Comparison of ENCODE assay signal across 1 cellular context in the genomic region with DNA sequence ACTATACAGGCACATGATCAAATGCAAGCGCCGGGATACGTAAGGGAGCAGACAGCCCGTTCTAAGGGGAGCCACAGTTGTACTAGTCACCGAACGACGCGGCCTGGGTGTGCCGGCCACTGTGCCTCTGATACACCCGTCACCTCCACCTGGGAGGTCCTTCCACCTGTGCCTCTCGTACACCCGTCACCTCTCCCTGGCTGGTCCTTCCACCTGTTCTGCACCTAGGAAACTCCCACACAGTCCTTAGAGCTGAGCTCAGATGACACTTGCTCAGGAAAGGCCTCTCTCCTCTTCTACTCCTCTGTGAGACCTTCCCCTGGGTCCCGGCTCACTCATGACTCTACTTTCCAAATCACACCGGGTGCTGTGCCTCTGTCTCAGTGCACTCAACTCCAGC.
A peak's percentile ranks its signal among the peaks of the same experiment; 100 is the strongest.
TF ChIP-seq lines count a peak whose summit lies in the region.

No MANE protein-coding gene starts in this region.

TF ChIP-seq in K562, 482 proteins besides CTCF, POLR2A, EP300 and RAD21 (continued from another document):
- TF ChIP-seq, protein P1, sequence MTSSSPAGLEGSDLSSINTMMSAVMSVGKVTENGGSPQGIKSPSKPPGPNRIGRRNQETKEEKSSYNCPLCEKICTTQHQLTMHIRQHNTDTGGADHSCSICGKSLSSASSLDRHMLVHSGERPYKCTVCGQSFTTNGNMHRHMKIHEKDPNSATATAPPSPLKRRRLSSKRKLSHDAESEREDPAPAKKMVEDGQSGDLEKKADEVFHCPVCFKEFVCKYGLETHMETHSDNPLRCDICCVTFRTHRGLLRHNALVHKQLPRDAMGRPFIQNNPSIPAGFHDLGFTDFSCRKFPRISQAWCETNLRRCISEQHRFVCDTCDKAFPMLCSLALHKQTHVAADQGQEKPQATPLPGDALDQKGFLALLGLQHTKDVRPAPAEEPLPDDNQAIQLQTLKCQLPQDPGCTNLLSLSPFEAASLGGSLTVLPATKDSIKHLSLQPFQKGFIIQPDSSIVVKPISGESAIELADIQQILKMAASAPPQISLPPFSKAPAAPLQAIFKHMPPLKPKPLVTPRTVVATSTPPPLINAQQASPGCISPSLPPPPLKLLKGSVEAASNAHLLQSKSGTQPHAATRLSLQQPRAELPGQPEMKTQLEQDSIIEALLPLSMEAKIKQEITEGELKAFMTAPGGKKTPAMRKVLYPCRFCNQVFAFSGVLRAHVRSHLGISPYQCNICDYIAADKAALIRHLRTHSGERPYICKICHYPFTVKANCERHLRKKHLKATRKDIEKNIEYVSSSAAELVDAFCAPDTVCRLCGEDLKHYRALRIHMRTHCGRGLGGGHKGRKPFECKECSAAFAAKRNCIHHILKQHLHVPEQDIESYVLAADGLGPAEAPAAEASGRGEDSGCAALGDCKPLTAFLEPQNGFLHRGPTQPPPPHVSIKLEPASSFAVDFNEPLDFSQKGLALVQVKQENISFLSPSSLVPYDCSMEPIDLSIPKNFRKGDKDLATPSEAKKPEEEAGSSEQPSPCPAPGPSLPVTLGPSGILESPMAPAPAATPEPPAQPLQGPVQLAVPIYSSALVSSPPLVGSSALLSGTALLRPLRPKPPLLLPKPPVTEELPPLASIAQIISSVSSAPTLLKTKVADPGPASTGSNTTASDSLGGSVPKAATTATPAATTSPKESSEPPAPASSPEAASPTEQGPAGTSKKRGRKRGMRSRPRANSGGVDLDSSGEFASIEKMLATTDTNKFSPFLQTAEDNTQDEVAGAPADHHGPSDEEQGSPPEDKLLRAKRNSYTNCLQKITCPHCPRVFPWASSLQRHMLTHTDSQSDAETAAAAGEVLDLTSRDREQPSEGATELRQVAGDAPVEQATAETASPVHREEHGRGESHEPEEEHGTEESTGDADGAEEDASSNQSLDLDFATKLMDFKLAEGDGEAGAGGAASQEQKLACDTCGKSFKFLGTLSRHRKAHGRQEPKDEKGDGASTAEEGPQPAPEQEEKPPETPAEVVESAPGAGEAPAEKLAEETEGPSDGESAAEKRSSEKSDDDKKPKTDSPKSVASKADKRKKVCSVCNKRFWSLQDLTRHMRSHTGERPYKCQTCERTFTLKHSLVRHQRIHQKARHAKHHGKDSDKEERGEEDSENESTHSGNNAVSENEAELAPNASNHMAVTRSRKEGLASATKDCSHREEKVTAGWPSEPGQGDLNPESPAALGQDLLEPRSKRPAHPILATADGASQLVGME (CRISPR knock-in tag; IDR thresholded peaks at IDR 0.05): 0 out of 2 replicates have a peak, but pooled peaks have one; percentile 36
TF ChIP-seq in K562: peak in this region for 1.
